In the genomic region with DNA sequence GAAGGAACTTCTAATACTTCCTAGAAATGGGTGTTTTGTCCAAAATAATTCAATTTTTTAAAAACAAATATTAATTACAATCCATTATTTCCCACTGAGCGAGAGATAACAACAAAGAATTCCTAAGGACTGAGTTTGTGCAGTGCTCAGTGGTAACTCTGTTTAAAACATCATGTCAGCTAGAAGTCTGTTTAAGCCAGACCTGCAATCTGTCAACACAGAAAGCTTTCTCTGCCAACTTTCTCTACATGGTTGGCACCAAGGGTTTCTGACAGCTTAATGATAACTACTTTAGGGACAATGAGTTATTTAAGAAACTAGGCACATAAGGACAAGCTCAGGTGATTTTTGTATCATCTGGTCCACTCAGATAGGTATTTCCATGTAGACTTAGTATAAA, we compare ENCODE assay signal across 17 cellular contexts.
"Had no signal": no experiment of that assay in that cellular context is flagged by ENCODE, and none has a peak within 500 bp of the region (broad histone marks: within the 10 kb centered on the region; RNA-seq: fewer than 3 reads in every experiment).

No MANE protein-coding gene starts in this region.

- H3K4me1 ChIP-seq: left lung, parathyroid adenoma, psoas muscle had no signal

- H3K9me3 ChIP-seq: left lung, psoas muscle had no signal

- H3K27ac ChIP-seq: dorsolateral prefrontal cortex, left lung, parathyroid adenoma, psoas muscle had no signal

- ATAC-seq: left lung, psoas muscle had no signal

- DNase-seq: cortex of kidney; dorsolateral prefrontal cortex; effector CD8-positive, alpha-beta T cell; foreskin melanocyte; head of caudate nucleus; hypothalamus; kidney glomerular epithelial cell; left lung; mesendoderm; naive B cell; occipital lobe; psoas muscle; retina; small intestine; stimulated activated CD4-positive, alpha-beta T cell treated with anti-CD3 and anti-CD28 coated beads, Interleukin-12 subunit alpha, Interleukin-12 subunit beta, amount 100 ng/mL, for 4 hours; stimulated activated naive CD4-positive, alpha-beta T cell had no signal

- H3K27me3 ChIP-seq: dorsolateral prefrontal cortex, left lung had no signal

- H3K4me3 ChIP-seq: dorsolateral prefrontal cortex, left lung, psoas muscle had no signal
